Comparison of ENCODE assay signal across 21 cellular contexts in genomic region chr11:86565787-86566186, GRCh38.
"Had no signal": no experiment of that assay in that cellular context is flagged by ENCODE, and none has a peak within 500 bp of the region (broad histone marks: within the 10 kb centered on the region; RNA-seq: fewer than 3 reads in every experiment).

No MANE protein-coding gene starts in this region.

- H3K27ac Mint-ChIP-seq: activated naive CD4-positive, alpha-beta T cell treated with anti-CD3 and anti-CD28 coated beads, Interleukin-2, amount 50 U/mL, for 72 hours; mesothelial cell of epicardium; naive thymus-derived CD8-positive, alpha-beta T cell; T-helper 2 cell treated with Interferon-gamma antibody and Interleukin-4, amounts not matched to agents 5 μg/mL and 100 μg/mL, for 36 hours had no signal

- DNase-seq: activated CD4-positive, alpha-beta T cell treated with anti-CD3 and anti-CD28 coated beads for 1 hour; activated CD4-positive, alpha-beta T cell treated with anti-CD3 and anti-CD28 coated beads, Interleukin-2, amount 50 U/mL, for 1 hour; activated T-cell treated with anti-CD3 and anti-CD28 coated beads, Interleukin-2, amount 50 U/mL, for 1 hour; aorta; brain microvascular endothelial cell; caudate nucleus; dermis blood vessel endothelial cell; effector CD8-positive, alpha-beta T cell; erythroblast; foreskin keratinocyte; naive thymus-derived CD8-positive, alpha-beta T cell; retina; stimulated activated CD4-positive, alpha-beta T cell treated with anti-CD3 and anti-CD28 coated beads, Interleukin-4, amount 100 ng/mL, for 4 hours; stimulated activated naive CD8-positive, alpha-beta T cell treated with anti-CD3 and anti-CD28 coated beads, Interleukin-15, Interleukin-2, amounts not matched to agents 100 U/mL and 50 U/mL, for 24 hours; substantia nigra; thyroid gland had no signal

- H3K36me3 Mint-ChIP-seq: activated naive CD4-positive, alpha-beta T cell treated with anti-CD3 and anti-CD28 coated beads, Interleukin-2, amount 50 U/mL, for 72 hours had no signal

- H3K27ac ChIP-seq: brain microvascular endothelial cell, foreskin keratinocyte, thyroid gland had no signal

- ATAC-seq: activated naive CD4-positive, alpha-beta T cell treated with anti-CD3 and anti-CD28 coated beads, Interleukin-2, amount 50 U/mL, for 72 hours; foreskin keratinocyte; left lobe of liver; naive thymus-derived CD8-positive, alpha-beta T cell; stimulated activated naive CD8-positive, alpha-beta T cell treated with anti-CD3 and anti-CD28 coated beads, Interleukin-15, Interleukin-2, amounts not matched to agents 100 U/mL and 50 U/mL, for 24 hours had no signal

- H3K4me3 Mint-ChIP-seq: mesothelial cell of epicardium; naive thymus-derived CD8-positive, alpha-beta T cell; T-helper 2 cell treated with Interferon-gamma antibody and Interleukin-4, amounts not matched to agents 5 μg/mL and 100 μg/mL, for 36 hours had no signal

- H3K9me3 ChIP-seq: thyroid gland had no signal

- H3K4me1 Mint-ChIP-seq: naive thymus-derived CD8-positive, alpha-beta T cell had no signal

- H3K27me3 ChIP-seq: brain microvascular endothelial cell, foreskin keratinocyte, thyroid gland had no signal

- H3K4me3 ChIP-seq: lung, thyroid gland had no signal

- H3K36me3 ChIP-seq: brain microvascular endothelial cell, thyroid gland had no signal
